Comparison of ENCODE assay signal across 1 cellular context in genomic region chr6:18400831-18401446, GRCh38.
TF ChIP-seq lines count a peak whose summit lies in the region.

No MANE protein-coding gene starts in this region.

TF ChIP-seq in WTC11, 78 proteins besides CTCF, POLR2A, EP300 and RAD21 (continued from another document):
- TF ChIP-seq, protein P1, sequence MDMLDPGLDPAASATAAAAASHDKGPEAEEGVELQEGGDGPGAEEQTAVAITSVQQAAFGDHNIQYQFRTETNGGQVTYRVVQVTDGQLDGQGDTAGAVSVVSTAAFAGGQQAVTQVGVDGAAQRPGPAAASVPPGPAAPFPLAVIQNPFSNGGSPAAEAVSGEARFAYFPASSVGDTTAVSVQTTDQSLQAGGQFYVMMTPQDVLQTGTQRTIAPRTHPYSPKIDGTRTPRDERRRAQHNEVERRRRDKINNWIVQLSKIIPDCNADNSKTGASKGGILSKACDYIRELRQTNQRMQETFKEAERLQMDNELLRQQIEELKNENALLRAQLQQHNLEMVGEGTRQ (CRISPR knock-in tag; IDR thresholded peaks at IDR 0.05) = no peak
- TF ChIP-seq, protein P2, sequence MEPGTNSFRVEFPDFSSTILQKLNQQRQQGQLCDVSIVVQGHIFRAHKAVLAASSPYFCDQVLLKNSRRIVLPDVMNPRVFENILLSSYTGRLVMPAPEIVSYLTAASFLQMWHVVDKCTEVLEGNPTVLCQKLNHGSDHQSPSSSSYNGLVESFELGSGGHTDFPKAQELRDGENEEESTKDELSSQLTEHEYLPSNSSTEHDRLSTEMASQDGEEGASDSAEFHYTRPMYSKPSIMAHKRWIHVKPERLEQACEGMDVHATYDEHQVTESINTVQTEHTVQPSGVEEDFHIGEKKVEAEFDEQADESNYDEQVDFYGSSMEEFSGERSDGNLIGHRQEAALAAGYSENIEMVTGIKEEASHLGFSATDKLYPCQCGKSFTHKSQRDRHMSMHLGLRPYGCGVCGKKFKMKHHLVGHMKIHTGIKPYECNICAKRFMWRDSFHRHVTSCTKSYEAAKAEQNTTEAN (CRISPR knock-in tag; IDR thresholded peaks at IDR 0.05) = no peak
- TF ChIP-seq ESRRA (CRISPR knock-in tag; IDR thresholded peaks at IDR 0.05; ENCODE audit: borderline replicate concordance) (no peak), PREB (CRISPR knock-in tag; IDR thresholded peaks at IDR 0.05; ENCODE audit: borderline replicate concordance) (no peak), GRHL2 (CRISPR knock-in tag; IDR thresholded peaks at IDR 0.05; ENCODE audit: insufficient replicate concordance, severe bottlenecking) (no peak), SMAD3 (CRISPR knock-in tag; IDR thresholded peaks at IDR 0.05; ENCODE audit: borderline replicate concordance) (no peak), ZNF671 (CRISPR knock-in tag; IDR thresholded peaks at IDR 0.05) (no peak), FOXJ3 (CRISPR knock-in tag; IDR thresholded peaks at IDR 0.05; ENCODE audit: borderline replicate concordance) (no peak)
- TF ChIP-seq, protein P3, sequence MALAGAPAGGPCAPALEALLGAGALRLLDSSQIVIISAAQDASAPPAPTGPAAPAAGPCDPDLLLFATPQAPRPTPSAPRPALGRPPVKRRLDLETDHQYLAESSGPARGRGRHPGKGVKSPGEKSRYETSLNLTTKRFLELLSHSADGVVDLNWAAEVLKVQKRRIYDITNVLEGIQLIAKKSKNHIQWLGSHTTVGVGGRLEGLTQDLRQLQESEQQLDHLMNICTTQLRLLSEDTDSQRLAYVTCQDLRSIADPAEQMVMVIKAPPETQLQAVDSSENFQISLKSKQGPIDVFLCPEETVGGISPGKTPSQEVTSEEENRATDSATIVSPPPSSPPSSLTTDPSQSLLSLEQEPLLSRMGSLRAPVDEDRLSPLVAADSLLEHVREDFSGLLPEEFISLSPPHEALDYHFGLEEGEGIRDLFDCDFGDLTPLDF (CRISPR knock-in tag; IDR thresholded peaks at IDR 0.05) = no peak
- TF ChIP-seq, protein P4, sequence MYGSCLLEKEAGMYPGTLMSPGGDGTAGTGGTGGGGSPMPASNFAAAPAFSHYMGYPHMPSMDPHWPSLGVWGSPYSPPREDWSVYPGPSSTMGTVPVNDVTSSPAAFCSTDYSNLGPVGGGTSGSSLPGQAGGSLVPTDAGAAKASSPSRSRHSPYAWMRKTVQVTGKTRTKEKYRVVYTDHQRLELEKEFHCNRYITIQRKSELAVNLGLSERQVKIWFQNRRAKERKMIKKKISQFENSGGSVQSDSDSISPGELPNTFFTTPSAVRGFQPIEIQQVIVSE (CRISPR knock-in tag; IDR thresholded peaks at IDR 0.05; ENCODE audit: borderline replicate concordance) = no peak
- TF ChIP-seq, protein P5, sequence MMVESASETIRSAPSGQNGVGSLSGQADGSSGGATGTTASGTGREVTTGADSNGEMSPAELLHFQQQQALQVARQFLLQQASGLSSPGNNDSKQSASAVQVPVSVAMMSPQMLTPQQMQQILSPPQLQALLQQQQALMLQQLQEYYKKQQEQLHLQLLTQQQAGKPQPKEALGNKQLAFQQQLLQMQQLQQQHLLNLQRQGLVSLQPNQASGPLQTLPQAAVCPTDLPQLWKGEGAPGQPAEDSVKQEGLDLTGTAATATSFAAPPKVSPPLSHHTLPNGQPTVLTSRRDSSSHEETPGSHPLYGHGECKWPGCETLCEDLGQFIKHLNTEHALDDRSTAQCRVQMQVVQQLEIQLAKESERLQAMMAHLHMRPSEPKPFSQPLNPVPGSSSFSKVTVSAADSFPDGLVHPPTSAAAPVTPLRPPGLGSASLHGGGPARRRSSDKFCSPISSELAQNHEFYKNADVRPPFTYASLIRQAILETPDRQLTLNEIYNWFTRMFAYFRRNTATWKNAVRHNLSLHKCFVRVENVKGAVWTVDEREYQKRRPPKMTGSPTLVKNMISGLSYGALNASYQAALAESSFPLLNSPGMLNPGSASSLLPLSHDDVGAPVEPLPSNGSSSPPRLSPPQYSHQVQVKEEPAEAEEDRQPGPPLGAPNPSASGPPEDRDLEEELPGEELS (CRISPR knock-in tag; IDR thresholded peaks at IDR 0.05) = no peak
